In genomic region chrX:119880552-119881437, GRCh38 we compare ENCODE assay signal across 9 cellular contexts. TPM values are rescaled to one million over a fixed set of nuclear protein-coding genes. Genes with fewer than 3 reads are reported as not detected.
DNase-seq lines count a peak whose midpoint lies in the region; ATAC-seq and TF ChIP-seq lines count a peak whose summit lies in the region.
"Had no signal": no experiment of that assay in that cellular context is flagged by ENCODE, and none has a peak within 500 bp of the region (broad histone marks: within the 10 kb centered on the region; RNA-seq: fewer than 3 reads in every experiment).

No MANE protein-coding gene starts in this region.

- peak; percentile 90 for ATAC-seq in GM21360 (IDR thresholded peaks at IDR 0.05; ENCODE audit: unreplicated experiment)

- no peak for TF ChIP-seq EP300 in stomach (IDR thresholded peaks at IDR 0.05)

- DNase-seq in NCI-H1417 (lab: John Stamatoyannopoulos, UW) (peak; percentile 15 to 58 (median 19)), NCI-H1417 treated with DMSO at 0.1 percent for 48 hours (lab: John Stamatoyannopoulos, UW) (no peak), HT1080 (ENCODE audit: low read depth) (peak; percentile 57), SHP77 treated with DMSO at 0.1 percent for 48 hours (lab: John Stamatoyannopoulos, UW) (peak; percentile 3), astrocyte of the hippocampus (ENCODE audit: low read depth, low spot score) (peak; percentile 57), iris pigment epithelial cell (ENCODE audit: low read depth) (peak; percentile 63), stomach (no peak)

- TF ChIP-seq CTCF in stomach (IDR thresholded peaks at IDR 0.05) = peak in 5 of 7 experiments; percentile 17 to 39 (median 35)

- peaks cover 0 to 28% (median 21%) of the 10 kb centered on the region in 4 donors for H3K36me3 ChIP-seq in stomach

- TF ChIP-seq POLR2A in stomach (IDR thresholded peaks at IDR 0.05) = no peak

- WGBS in stomach, 5 donors = 54 to 60% (median 55%) methylated on average over 11 of the region's 11 CpGs

- intact Hi-C loops in stomach (cut with DNase I; ENCODE audit: low total_unique reads) = no loop called here

- no peak overlapping the region for H3K4me3 ChIP-seq in stomach
- H3K4me3 ChIP-seq: BLaER1 had no signal

- no peaks in the 10 kb centered on the region for H3K9me3 ChIP-seq in stomach

- H3K27ac ChIP-seq in stomach = no peak overlapping the region
- H3K27ac ChIP-seq: BLaER1 had no signal

- no peaks in the 10 kb centered on the region for H3K27me3 ChIP-seq in stomach
- H3K27me3 ChIP-seq: BLaER1 had no signal

- H3K4me1 ChIP-seq in stomach = no peaks in the 10 kb centered on the region

RNA-seq across cellular contexts. Expression of gene NDUFA1, which starts 9.2 kb away (rescaled TPM):
- total RNA-seq in HT1080 (2014; rRNA removed; shearing (Covaris generic)) = 45.8 and 102 TPM in 2 replicates
- polyA plus RNA-seq in HT1080 (2015; cell fraction: cytosol; rRNA removed) = 86.4 and 93.8 TPM in 2 replicates
- polyA plus RNA-seq in HT1080 (2015; cell fraction: nucleus; rRNA removed) = 27.4 and 29.7 TPM in 2 replicates
- total RNA-seq in stomach = 10 to 100 TPM; 46.2 to 72.1 (median 64.3) TPM
- 100 to 1,000 TPM; 214 to 260 (median 220) TPM for polyA plus RNA-seq in stomach

RNA-seq across cellular contexts. Expression of gene RNF113A, which starts 9.3 kb away (rescaled TPM):
- 21.5 and 27.3 TPM in 2 replicates for total RNA-seq in HT1080 (2014; rRNA removed; shearing (Covaris generic))
- 14.7 and 16.0 TPM in 2 replicates for polyA plus RNA-seq in HT1080 (2015; cell fraction: cytosol; rRNA removed)
- 14.1 and 15.4 TPM in 2 replicates for polyA plus RNA-seq in HT1080 (2015; cell fraction: nucleus; rRNA removed)
- total RNA-seq in stomach = 10 to 100 TPM in 3 of 5 donors, 1 to 10 TPM in 2; 9.5 to 42.0 (median 10.9) TPM
- 10 to 100 TPM; 14.4 to 26.4 (median 19.5) TPM for polyA plus RNA-seq in stomach

RNA-seq across cellular contexts. Expression of gene AKAP14, which starts 14.9 kb away (rescaled TPM):
- not detected in 2 replicates for total RNA-seq in HT1080 (2014; rRNA removed; shearing (Covaris generic))
- polyA plus RNA-seq in HT1080 (2015; cell fraction: cytosol; rRNA removed) = not detected in 2 replicates
- polyA plus RNA-seq in HT1080 (2015; cell fraction: nucleus; rRNA removed) = not detected in 2 replicates
- not detected for total RNA-seq in stomach
- not detected for polyA plus RNA-seq in stomach

RNA-seq across cellular contexts. Expression of gene UPF3B, which starts 28.0 kb away (rescaled TPM):
- 4.1 and 4.5 TPM in 2 replicates for total RNA-seq in HT1080 (2014; rRNA removed; shearing (Covaris generic))
- 5.2 and 5.3 TPM in 2 replicates for polyA plus RNA-seq in HT1080 (2015; cell fraction: cytosol; rRNA removed)
- polyA plus RNA-seq in HT1080 (2015; cell fraction: nucleus; rRNA removed) = 4.8 and 5.7 TPM in 2 replicates
- 10 to 100 TPM in 1 of 5 donors, 1 to 10 TPM in 4; 1.2 to 10.7 (median 6.7) TPM for total RNA-seq in stomach
- 10 to 100 TPM in 1 of 3 donors, 1 to 10 TPM in 2; 6.4 to 25.1 (median 9.8) TPM for polyA plus RNA-seq in stomach

Comparison
In these comparisons a context has a peak if more than half of its experiments do, and no peak if none do; other contexts are left out.
1. DNase-seq: peak in NCI-H1417 (3 of 3), HT1080 (single experiment), SHP77 treated with DMSO at 0.1 percent for 48 hours (single experiment), astrocyte of the hippocampus (single experiment) and iris pigment epithelial cell (single experiment); none in NCI-H1417 treated with DMSO at 0.1 percent for 48 hours (single experiment) and stomach (single experiment).